Comparison of ENCODE assay signal across 13 cellular contexts in genomic region chr1:153543738-153544135, GRCh38. TPM values are rescaled to one million over a fixed set of nuclear protein-coding genes. Genes with fewer than 3 reads are reported as not detected.
DNase-seq lines count a peak whose midpoint lies in the region; ATAC-seq and TF ChIP-seq lines count a peak whose summit lies in the region.
"Had no signal": no experiment of that assay in that cellular context is flagged by ENCODE, and none has a peak within 500 bp of the region (broad histone marks: within the 10 kb centered on the region; RNA-seq: fewer than 3 reads in every experiment).

No MANE protein-coding gene starts in this region.

- peak overlapping the region in 1 of 5 experiments; percentile 11 for H3K4me3 Mint-ChIP-seq in brain
- H3K4me3 Mint-ChIP-seq in nephron: peak overlapping the region in 2 of 3 experiments; percentile 79 to 82
- no peak overlapping the region; a peak in 1 of 5 replicates for H3K4me3 Mint-ChIP-seq in H9

- H3K27me3 ChIP-seq in heart left ventricle: no peaks in the 10 kb centered on the region
- H3K27me3 ChIP-seq in right cardiac atrium (ENCODE audit: control insufficient read depth, insufficient read depth): no peaks in the 10 kb centered on the region
- H3K27me3 ChIP-seq in vagina: no peaks in the 10 kb centered on the region
- no peaks in the 10 kb centered on the region for H3K27me3 ChIP-seq in H9 (ENCODE audit: insufficient read depth, low read length)
- H3K27me3 ChIP-seq: brain microvascular endothelial cell had no signal

- H3K4me3 ChIP-seq in heart left ventricle (peak overlapping the region in 8 of 12 donors; percentile 40 to 71 (median 57)), right cardiac atrium (ENCODE audit: low read length) (no peak overlapping the region), vagina (peak overlapping the region; percentile 56 to 61)

- H3K36me3 Mint-ChIP-seq in brain: no peaks in the 10 kb centered on the region
- no peaks in the 10 kb centered on the region for H3K36me3 Mint-ChIP-seq in nephron (ENCODE audit: low read depth)
- no peaks in the 10 kb centered on the region; a peak in 1 of 7 replicates for H3K36me3 Mint-ChIP-seq in H9 (ENCODE audit: insufficient read depth in 1 of 3, low read depth in 3 of 3)

- DNase-seq in heart left ventricle: no peak
- no peak for DNase-seq in right cardiac atrium
- DNase-seq in vagina (ENCODE audit: extremely low spot score in 2 of 2): no peak
- DNase-seq in H9: no peak
- DNase-seq in SHP77 treated with DMSO at 0.1 percent for 48 hours (lab: John Stamatoyannopoulos, UW): no peak
- DNase-seq: activated CD4-positive, alpha-beta T cell treated with anti-CD3 and anti-CD28 coated beads for 1 hour; brain microvascular endothelial cell; NCI-H1694; small intestine had no signal

- peaks cover 76% of the 10 kb centered on the region for H3K4me1 Mint-ChIP-seq in brain
- H3K4me1 Mint-ChIP-seq in nephron: peaks cover 68% of the 10 kb centered on the region
- H3K4me1 Mint-ChIP-seq in H9: peaks cover 37 to 48% of the 10 kb centered on the region in 2 experiments

- no peak overlapping the region for H3K4ac ChIP-seq in H9 (ENCODE audit: low read depth, low read length)

- H3K36me3 ChIP-seq in heart left ventricle: peaks cover 0 to 18% (median 0%) of the 10 kb centered on the region in 9 donors
- peaks cover 0 to 7% of the 10 kb centered on the region in 2 donors for H3K36me3 ChIP-seq in vagina
- H3K36me3 ChIP-seq: brain microvascular endothelial cell had no signal

- H4K5ac ChIP-seq in H9 (ENCODE audit: insufficient read length, low read depth, low read length): no peak overlapping the region

- no peaks in the 10 kb centered on the region for H4K20me1 ChIP-seq in H9 (ENCODE audit: control insufficient read depth, insufficient read depth, insufficient read length)

- H3K23me2 ChIP-seq in H9 (ENCODE audit: insufficient read length, low read depth, low read length, poor library complexity, severe bottlenecking): no peaks in the 10 kb centered on the region

- H2BK20ac ChIP-seq in H9 (ENCODE audit: low read depth, low read length, poor library complexity, severe bottlenecking): no peak overlapping the region

- H2BK12ac ChIP-seq in H9 (ENCODE audit: insufficient read length, low read depth, low read length): no peak overlapping the region

- H4K91ac ChIP-seq in H9 (ENCODE audit: insufficient read length, low read depth, low read length): no peak overlapping the region

- no peak overlapping the region for H3K4me2 ChIP-seq in H9 (ENCODE audit: insufficient read depth, insufficient read length, low read length)

- H3K27me3 Mint-ChIP-seq in brain (peaks cover 3% of the 10 kb centered on the region), nephron (ENCODE audit: low read depth) (peaks cover 7% of the 10 kb centered on the region), H9 (ENCODE audit: low read depth) (peaks cover 3% of the 10 kb centered on the region)

- intact Hi-C loops in heart left ventricle (cut with DNase I): no loop called here
- intact Hi-C loops in right cardiac atrium (cut with DNase I): no loop called here
- intact Hi-C loops in vagina (cut with DNase I): no loop called here

- H3K18ac ChIP-seq in H9 (ENCODE audit: insufficient read length, low read depth, low read length): no peak overlapping the region

- WGBS in heart left ventricle, 4 donors: 83 to 91% (median 87%) methylated on average over 4 of the region's 4 CpGs
- WGBS in right cardiac atrium: 84% methylated on average over 4 of the region's 4 CpGs
- WGBS in H9 (ENCODE audit: extremely low coverage, insufficient read length, low lambda C conversion rate): no CpG with 5 or more reads among the region's 4 CpGs

- H3K56ac ChIP-seq in H9 (ENCODE audit: insufficient read length, low read depth, low read length): no peak overlapping the region

- no peaks in the 10 kb centered on the region for H3K9me3 ChIP-seq in heart left ventricle
- no peaks in the 10 kb centered on the region for H3K9me3 ChIP-seq in right cardiac atrium (ENCODE audit: control insufficient read depth, low read length)
- no peaks in the 10 kb centered on the region for H3K9me3 ChIP-seq in vagina
- H3K9me3 ChIP-seq in H9 (ENCODE audit: control insufficient read depth, low read depth, low read length): no peaks in the 10 kb centered on the region

- H2BK120ac ChIP-seq in H9 (ENCODE audit: low read depth, low read length, poor library complexity, severe bottlenecking): no peak overlapping the region

- no peak for ATAC-seq in heart left ventricle
- no peak for ATAC-seq in right cardiac atrium
- no peak for ATAC-seq in HG02623 (IDR thresholded peaks at IDR 0.05; ENCODE audit: unreplicated experiment)

- H3K79me1 ChIP-seq in H9 (ENCODE audit: insufficient read depth, low read depth, low read length, poor library complexity, severe bottlenecking): no peaks in the 10 kb centered on the region

- peaks cover 9 to 93% (median 31%) of the 10 kb centered on the region in 12 donors for H3K4me1 ChIP-seq in heart left ventricle
- H3K4me1 ChIP-seq in right cardiac atrium (ENCODE audit: control insufficient read depth, insufficient read depth, low read length): peaks cover 10% of the 10 kb centered on the region
- H3K4me1 ChIP-seq in vagina: peaks cover 85% of the 10 kb centered on the region
- peaks cover 6% of the 10 kb centered on the region; the same call in 1 of the 2 replicates for H3K4me1 ChIP-seq in H9 (ENCODE audit: insufficient read depth, low read length)

- no peak overlapping the region for H2AFZ ChIP-seq in H9 (ENCODE audit: low read length)

- no peak overlapping the region for H2BK5ac ChIP-seq in H9 (ENCODE audit: insufficient read length, low read length)

- no peak overlapping the region for H4K8ac ChIP-seq in H9 (replicated peaks; ENCODE audit: insufficient read length, low read depth, low read length)

- H3K27ac ChIP-seq in heart left ventricle: peak overlapping the region in 4 of 12 donors; percentile 73 to 93 (median 86)
- H3K27ac ChIP-seq in right cardiac atrium (ENCODE audit: low read length): no peak overlapping the region
- peak overlapping the region; percentile 99 for H3K27ac ChIP-seq in vagina
- H3K27ac ChIP-seq in H9 (ENCODE audit: insufficient read length, low read depth, low read length): no peak overlapping the region
- H3K27ac ChIP-seq: brain microvascular endothelial cell had no signal

- H3K9me3 Mint-ChIP-seq in brain (peaks cover 0 to 3% (median 0%) of the 10 kb centered on the region in 5 experiments), nephron (no peaks in the 10 kb centered on the region), H9 (no peaks in the 10 kb centered on the region)

- H3K23ac ChIP-seq in H9 (ENCODE audit: insufficient read length, low read depth, low read length): no peak overlapping the region

- TF ChIP-seq CTCF in heart left ventricle (IDR thresholded peaks at IDR 0.05) (no peak), brain (conservative IDR thresholded peaks at IDR 0.05) (no peak), nephron (IDR thresholded peaks at IDR 0.05; ENCODE audit: unreplicated experiment in 3 of 3) (no peak), vagina (IDR thresholded peaks at IDR 0.05) (no peak), H9 (conservative IDR thresholded peaks at IDR 0.05) (no peak)

- no peaks in the 10 kb centered on the region for H3K79me2 ChIP-seq in H9 (ENCODE audit: insufficient read depth, low read length)

- H2BK15ac ChIP-seq in H9 (ENCODE audit: low read depth, low read length): no peak overlapping the region

- H3K9ac ChIP-seq in H9 (ENCODE audit: extremely low read depth, insufficient read length, low read length): no peak overlapping the region

- H2AK5ac ChIP-seq in H9 (ENCODE audit: insufficient read length, low read length): no peak overlapping the region

- H3K14ac ChIP-seq in H9 (ENCODE audit: insufficient read depth, low read length): no peak overlapping the region

- no peak overlapping the region for H3T11ph ChIP-seq in H9 (ENCODE audit: low read length)

- H3K27ac Mint-ChIP-seq in brain (peak overlapping the region in 3 of 5 experiments; percentile 95 to 98 (median 97)), nephron (peak overlapping the region; percentile 98 to 99 (median 98)), H9 (no peak overlapping the region)

- TF ChIP-seq POLR2A in heart left ventricle (IDR thresholded peaks at IDR 0.05) (no peak), vagina (IDR thresholded peaks at IDR 0.05) (no peak)

RNA-seq across cellular contexts. Expression of gene S100A4, which starts 1.9 kb away (rescaled TPM):
- total RNA-seq in heart left ventricle (100 to 1,000 TPM in 4 of 9 donors, 10 to 100 TPM in 5; 56.9 to 214 (median 96.1) TPM), right cardiac atrium (100 to 1,000 TPM in 3 of 4 donors, 10 to 100 TPM in 1; 95.9 to 243 (median 148) TPM), vagina (375 TPM), H9 (2021) (9.0 and 9.3 TPM in 2 replicates)
- polyA plus RNA-seq in heart left ventricle (100 to 1,000 TPM; 214 to 398 TPM), right cardiac atrium (329 TPM), brain (ENCODE audit: insufficient read depth, low read depth, low replicate concordance) (8.1 TPM)

RNA-seq across cellular contexts. Expression of gene S100A5, which starts 3.0 kb away (rescaled TPM):
- total RNA-seq in heart left ventricle: not detected
- polyA plus RNA-seq in heart left ventricle: not detected
- total RNA-seq in right cardiac atrium: not detected
- not detected for polyA plus RNA-seq in right cardiac atrium
- not detected for polyA plus RNA-seq in brain (ENCODE audit: insufficient read depth, low read depth, low replicate concordance)
- total RNA-seq in vagina: not detected
- total RNA-seq in H9 (2021): not detected in 2 replicates
- total RNA-seq: liver had no signal
- polyA plus RNA-seq: liver had no signal

RNA-seq across cellular contexts. Expression of gene S100A3, which starts 5.3 kb away (rescaled TPM):
- total RNA-seq in heart left ventricle (1 to 10 TPM in 4 of 9 donors, under 1 TPM in 3, not detected in 2; 0.57 to 5.9 (median 1.1) TPM), right cardiac atrium (1 to 10 TPM in 2 of 4 donors, under 1 TPM in 2; 0.54 to 2.0 (median 1.1) TPM), vagina (9.6 TPM), H9 (2021) (not detected in 2 replicates)
- polyA plus RNA-seq in heart left ventricle (1 to 10 TPM; 1.6 to 5.2 TPM), right cardiac atrium (1.6 TPM), brain (ENCODE audit: insufficient read depth, low read depth, low replicate concordance) (0.71 TPM)
- total RNA-seq: liver had no signal
- polyA plus RNA-seq: liver had no signal

RNA-seq across cellular contexts. Expression of gene S100A6, which starts 7.9 kb away (rescaled TPM):
- total RNA-seq in heart left ventricle (100 to 1,000 TPM; 157 to 415 (median 301) TPM), right cardiac atrium (100 to 1,000 TPM; 334 to 461 (median 411) TPM), vagina (562 TPM), H9 (2021) (not detected in 2 replicates)
- polyA plus RNA-seq in heart left ventricle (1,000 to 10,000 TPM in 1 of 2 donors, 100 to 1,000 TPM in 1; 371 to 1,213 TPM), right cardiac atrium (819 TPM), brain (ENCODE audit: insufficient read depth, low read depth, low replicate concordance) (341 TPM)

RNA-seq across cellular contexts. Expression of gene S100A2, which starts 21.9 kb away (rescaled TPM):
- total RNA-seq in heart left ventricle (1 to 10 TPM in 8 of 9 donors, not detected in 1; 1.3 to 4.0 (median 2.4) TPM), right cardiac atrium (1 to 10 TPM in 1 of 4 donors, under 1 TPM in 3; 0.92 to 1.2 (median 0.97) TPM), vagina (470 TPM), H9 (2021) (0.57 and 0.92 TPM in 2 replicates)
- polyA plus RNA-seq in heart left ventricle (1 to 10 TPM; 2.8 to 5.1 TPM), right cardiac atrium (3.7 TPM), brain (ENCODE audit: insufficient read depth, low read depth, low replicate concordance) (1.5 TPM)
- total RNA-seq: liver had no signal

Comparison
In these comparisons a context has a peak if more than half of its experiments do, and no peak if none do; other contexts are left out.
1. H3K27ac Mint-ChIP-seq: peak in brain (3 of 5) and nephron (3 of 3); none in H9 (0 of 3).
2. H3K4me3 Mint-ChIP-seq: peak in nephron (2 of 3); none in H9 (0 of 2).